In the genomic region with DNA sequence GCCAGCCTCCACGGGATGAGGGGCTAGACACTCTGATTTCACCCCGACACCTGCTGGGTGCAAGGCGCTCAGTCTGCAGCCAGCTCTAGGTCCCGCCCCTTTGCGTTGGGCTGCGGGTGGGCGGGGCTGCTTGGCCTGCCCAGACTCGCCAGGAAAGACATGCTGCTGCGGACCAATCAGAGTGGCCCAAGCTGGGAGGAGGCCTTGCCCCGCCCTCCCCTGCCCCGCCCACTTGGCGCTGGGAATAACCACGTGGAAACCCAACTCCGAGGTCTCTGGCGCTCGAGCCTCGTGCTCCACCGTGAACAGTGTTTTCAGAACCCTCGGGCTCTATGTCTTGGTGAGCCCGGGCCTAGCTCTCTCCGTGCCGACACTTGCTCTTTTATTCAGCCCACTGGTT, we compare ENCODE assay signal across 28 cellular contexts. TPM values are rescaled to one million over a fixed set of nuclear protein-coding genes. Genes with fewer than 3 reads are reported as not detected.
DNase-seq lines count a peak whose midpoint lies in the region; ATAC-seq and TF ChIP-seq lines count a peak whose summit lies in the region.
"Had no signal": no experiment of that assay in that cellular context is flagged by ENCODE, and none has a peak within 500 bp of the region (broad histone marks: within the 10 kb centered on the region; RNA-seq: fewer than 3 reads in every experiment).

No MANE protein-coding gene starts in this region.

- H4K20me1 ChIP-seq in GM23338 (replicated peaks; ENCODE audit: insufficient read depth) (no peaks in the 10 kb centered on the region), neural progenitor cell (ENCODE audit: low read depth) (no peaks in the 10 kb centered on the region)

- H3K9me3 Mint-ChIP-seq in GM23338: no peaks in the 10 kb centered on the region
- no peaks in the 10 kb centered on the region for H3K9me3 Mint-ChIP-seq in WTC11
- peaks cover 69% of the 10 kb centered on the region for H3K9me3 Mint-ChIP-seq in endodermal cell
- peaks cover 6% of the 10 kb centered on the region for H3K9me3 Mint-ChIP-seq in neural progenitor cell
- no peaks in the 10 kb centered on the region for H3K9me3 Mint-ChIP-seq in HFFc6

- CTCF ChIA-PET in WTC11 (lab: Charles Lee): no interaction called here

- TF ChIP-seq CTCF in GM23338 (conservative IDR thresholded peaks at IDR 0.05; ENCODE audit: low read depth in 2 of 2): no peak
- no peak for TF ChIP-seq CTCF in WTC11 (IDR thresholded peaks at IDR 0.05)
- TF ChIP-seq CTCF in endodermal cell (conservative IDR thresholded peaks at IDR 0.05): no peak
- no peak for TF ChIP-seq CTCF in neural progenitor cell (IDR thresholded peaks at IDR 0.05)
- no peak for TF ChIP-seq CTCF in HFFc6 (IDR thresholded peaks at IDR 0.05)
- no peak for TF ChIP-seq CTCF in psoas muscle (IDR thresholded peaks at IDR 0.05)

- H3K4me1 ChIP-seq in GM23338 (ENCODE audit: insufficient read depth): no peaks in the 10 kb centered on the region
- no peaks in the 10 kb centered on the region for H3K4me1 ChIP-seq in endodermal cell (ENCODE audit: control insufficient read depth, insufficient read depth, low read length)
- peaks cover 7% of the 10 kb centered on the region for H3K4me1 ChIP-seq in neural progenitor cell
- no peaks in the 10 kb centered on the region for H3K4me1 ChIP-seq in psoas muscle
- H3K4me1 ChIP-seq: BE2C had no signal

- H3K27me3 Mint-ChIP-seq in GM23338 (ENCODE audit: insufficient read depth, low read depth, poor library complexity) (peaks cover 3% of the 10 kb centered on the region), WTC11 (ENCODE audit: low read depth) (no peaks in the 10 kb centered on the region), endodermal cell (ENCODE audit: insufficient read depth) (peaks cover 3% of the 10 kb centered on the region), neural progenitor cell (ENCODE audit: insufficient read depth, low read depth) (peaks cover 7% of the 10 kb centered on the region), HFFc6 (ENCODE audit: insufficient read depth) (peaks cover 3% of the 10 kb centered on the region)

- no peak overlapping the region for H2AFZ ChIP-seq in GM23338
- no peak overlapping the region for H2AFZ ChIP-seq in neural progenitor cell (replicated peaks)
- H2AFZ ChIP-seq: GM23248, PC-9 had no signal

- H3K36me3 ChIP-seq in GM23338 (ENCODE audit: insufficient read depth): no peaks in the 10 kb centered on the region
- H3K36me3 ChIP-seq in endodermal cell (ENCODE audit: control insufficient read depth, insufficient read depth, low read length): no peaks in the 10 kb centered on the region
- H3K36me3 ChIP-seq in neural progenitor cell: no peaks in the 10 kb centered on the region
- no peaks in the 10 kb centered on the region for H3K36me3 ChIP-seq in psoas muscle (ENCODE audit: insufficient read depth in 1 of 2, low read depth in 1 of 2)
- H3K36me3 ChIP-seq: BE2C, SJSA1 had no signal

- no peaks in the 10 kb centered on the region for H3K9me3 ChIP-seq in endodermal cell (ENCODE audit: control insufficient read depth, low read length)
- no peaks in the 10 kb centered on the region for H3K9me3 ChIP-seq in neural progenitor cell (ENCODE audit: low read depth)
- H3K9me3 ChIP-seq in psoas muscle: no peaks in the 10 kb centered on the region
- H3K9me3 ChIP-seq: BE2C, SJSA1 had no signal

- DNase-seq in GM23338 (ENCODE audit: low spot score) (peak; percentile 51), WTC11 (ENCODE audit: low spot score) (peak; percentile 67), endodermal cell (peak; percentile 60), neural progenitor cell (ENCODE audit: low spot score) (no peak), HFFc6 (no peak), psoas muscle (no peak)
- no peak for DNase-seq in activated CD4-positive, alpha-beta T cell treated with anti-CD3 and anti-CD28 coated beads, Interleukin-2, amount 50 U/mL, for 1 hour
- DNase-seq: 8988T; ACHN; BE2C; CD8-positive, alpha-beta memory T cell; GM23248; KBM-7; MV-4-11; NCI-H1105 treated with DMSO at 0.1 percent for 48 hours; NCI-H146; NCI-H1930; NCI-H2107; NCI-H446; NCI-H524 treated with DMSO at 0.1 percent for 48 hours; NCI-H82; NK-92 treated with Interleukin-12 subunit alpha and Interleukin-12 subunit beta, amount 100 ng/mL, for 24 hours; PC-9; Right ventricle myocardium superior; RPMI8226 had no signal

- no peak overlapping the region for H3K27ac ChIP-seq in GM23338 (ENCODE audit: low read depth)
- H3K27ac ChIP-seq in endodermal cell (ENCODE audit: low read depth, low read length): no peak overlapping the region
- no peak overlapping the region for H3K27ac ChIP-seq in neural progenitor cell
- no peak overlapping the region for H3K27ac ChIP-seq in psoas muscle
- H3K27ac ChIP-seq: GM23248, PC-9, SJSA1 had no signal

- WGBS in endodermal cell (ENCODE audit: insufficient coverage in 1 of 2, insufficient read length in 1 of 2), 2 experiments: 92% methylated on average over 22 of the region's 22 CpGs; no CpG with 5 or more reads in 1 of the 2 experiments
- 86 to 95% (median 92%) methylated on average over 21 to 22 of the region's 22 CpGs for WGBS in psoas muscle, 3 donors

- no peaks in the 10 kb centered on the region for H3K9me2 ChIP-seq in GM23338 (ENCODE audit: insufficient read depth)

- H3K4me1 Mint-ChIP-seq in GM23338 (peaks cover 2% of the 10 kb centered on the region; the same call in 1 of the 3 replicates), WTC11 (peaks cover 7% of the 10 kb centered on the region), endodermal cell (no peaks in the 10 kb centered on the region), neural progenitor cell (peaks cover 22% of the 10 kb centered on the region), HFFc6 (ENCODE audit: low read depth) (peaks cover 5% of the 10 kb centered on the region; the same call in 1 of the 2 replicates)

- H3K36me3 Mint-ChIP-seq in GM23338 (ENCODE audit: low read depth): no peaks in the 10 kb centered on the region; the same call in 2 of the 3 replicates
- no peaks in the 10 kb centered on the region for H3K36me3 Mint-ChIP-seq in WTC11
- no peaks in the 10 kb centered on the region for H3K36me3 Mint-ChIP-seq in endodermal cell (ENCODE audit: low read depth)
- H3K36me3 Mint-ChIP-seq in neural progenitor cell: no peaks in the 10 kb centered on the region
- no peaks in the 10 kb centered on the region for H3K36me3 Mint-ChIP-seq in HFFc6 (ENCODE audit: low read depth)
- H3K36me3 Mint-ChIP-seq: CD14-positive monocyte had no signal

- no peak overlapping the region for H3K27ac Mint-ChIP-seq in GM23338
- H3K27ac Mint-ChIP-seq in WTC11: no peak overlapping the region
- H3K27ac Mint-ChIP-seq in endodermal cell: no peak overlapping the region
- peak overlapping the region; percentile 74 for H3K27ac Mint-ChIP-seq in neural progenitor cell
- no peak overlapping the region for H3K27ac Mint-ChIP-seq in HFFc6
- H3K27ac Mint-ChIP-seq: CD14-positive monocyte had no signal

- ATAC-seq in GM23338: peak; percentile 79
- ATAC-seq in WTC11: peak; percentile 87
- ATAC-seq in psoas muscle: no peak
- ATAC-seq: HCT116 had no signal

- H3K4me3 ChIP-seq in GM23338 (no peak overlapping the region), endodermal cell (ENCODE audit: low read length) (no peak overlapping the region), neural progenitor cell (no peak overlapping the region), psoas muscle (no peak overlapping the region)
- H3K4me3 ChIP-seq: GM23248, PC-9, SJSA1 had no signal

- H3K4me3 Mint-ChIP-seq in GM23338: no peak overlapping the region
- no peak overlapping the region for H3K4me3 Mint-ChIP-seq in WTC11
- no peak overlapping the region for H3K4me3 Mint-ChIP-seq in endodermal cell
- no peak overlapping the region for H3K4me3 Mint-ChIP-seq in neural progenitor cell
- H3K4me3 Mint-ChIP-seq in HFFc6: no peak overlapping the region
- H3K4me3 Mint-ChIP-seq: CD14-positive monocyte; CD8-positive, alpha-beta memory T cell had no signal

- no peaks in the 10 kb centered on the region for H3F3A ChIP-seq in GM23338 (replicated peaks; ENCODE audit: low read depth)
- no peaks in the 10 kb centered on the region for H3F3A ChIP-seq in neural progenitor cell (ENCODE audit: low read depth)

- H3K79me2 ChIP-seq in GM23338 (replicated peaks; ENCODE audit: insufficient read depth) (no peaks in the 10 kb centered on the region), neural progenitor cell (ENCODE audit: low read depth) (no peaks in the 10 kb centered on the region)

- intact Hi-C loops in psoas muscle (cut with DNase I): no loop called here

- no peak overlapping the region for H3K4me2 ChIP-seq in GM23338
- no peak overlapping the region for H3K4me2 ChIP-seq in neural progenitor cell
- H3K4me2 ChIP-seq: PC-9 had no signal

- H3K27me3 ChIP-seq in GM23338 (ENCODE audit: insufficient read depth): no peaks in the 10 kb centered on the region
- no peaks in the 10 kb centered on the region for H3K27me3 ChIP-seq in endodermal cell (ENCODE audit: control insufficient read depth, insufficient read depth, low read length, poor library complexity, severe bottlenecking)
- no peaks in the 10 kb centered on the region for H3K27me3 ChIP-seq in neural progenitor cell
- H3K27me3 ChIP-seq in psoas muscle (ENCODE audit: insufficient read depth in 3 of 3, low read length in 2 of 3): no peaks in the 10 kb centered on the region
- H3K27me3 ChIP-seq: BE2C, SJSA1 had no signal

- POLR2A ChIA-PET in WTC11 (lab: Charles Lee): no interaction called here

- H3K9ac ChIP-seq in endodermal cell (ENCODE audit: extremely low read depth, low read length, poor library complexity, severe bottlenecking): no peak overlapping the region
- H3K9ac ChIP-seq in neural progenitor cell: no peak overlapping the region
- H3K9ac ChIP-seq: GM23248 had no signal

TF ChIP-seq in GM23338, 12 proteins besides CTCF, POLR2A, EP300 and RAD21 (continues in another document):
- TF ChIP-seq POLR2AphosphoS5 (IDR thresholded peaks at IDR 0.05; ENCODE audit: low read depth): no peak

TF ChIP-seq in WTC11, 78 proteins besides CTCF, POLR2A, EP300 and RAD21 (continues in another document):
- TF ChIP-seq EMX1 (CRISPR knock-in tag; IDR thresholded peaks at IDR 0.05) (no peak), ZNF121 (CRISPR knock-in tag; IDR thresholded peaks at IDR 0.05) (no peak)

RNA-seq across cellular contexts. Expression of a gene that starts 5.3 kb away (rescaled TPM):
- 90.3 and 102 TPM in 2 replicates for total RNA-seq in GM23338 (2014; rRNA removed; shearing (Covaris generic))
- polyA plus RNA-seq in GM23338 (2016; fragmentation: Nextera tagmentation; extraction: Ambion mirVana) (34.8 and 35.1 TPM in 2 replicates), psoas muscle (10 to 100 TPM in 1 of 3 donors, 1 to 10 TPM in 2; 6.7 to 15.2 (median 8.4) TPM)
- total RNA-seq in WTC11 (2021) (51.4 to 54.9 TPM (median 52.8 TPM) in 3 replicates), endodermal cell (10 to 100 TPM; 42.2 to 54.7 TPM), neural progenitor cell (ENCODE audit: low replicate concordance) (111 and 161 TPM in 2 replicates), psoas muscle (10 to 100 TPM; 17.4 to 24.1 (median 20.6) TPM)
- 29.6 TPM for polyA plus RNA-seq in endodermal cell (2013, experiment 1 of 2)
- polyA plus RNA-seq in endodermal cell (2013, experiment 2 of 2): 29.0 TPM
- 10 to 100 TPM; 42.1 to 50.4 (median 46.6) TPM for total RNA-seq in HFFc6 (2021; fragmentation: NEBNext Ultra II Directional; extraction: Animal tissue kit (Norgen Biotek cat#: 25700))

Comparison
In these comparisons a context has a peak if more than half of its experiments do, and no peak if none do; other contexts are left out.
1. ATAC-seq: peak in GM23338 (single experiment) and WTC11 (single experiment); none in psoas muscle (0 of 4).
2. DNase-seq: peak in GM23338 (single experiment), WTC11 (single experiment) and endodermal cell (single experiment); none in neural progenitor cell (single experiment), HFFc6 (single experiment), activated CD4-positive, alpha-beta T cell treated with anti-CD3 and anti-CD28 coated beads, Interleukin-2, amount 50 U/mL, for 1 hour (single experiment) and psoas muscle (0 of 2).